Comparison of ENCODE assay signal across 29 cellular contexts in genomic region chr5:114391321-114391720, GRCh38. TPM values are rescaled to one million over a fixed set of nuclear protein-coding genes. Genes with fewer than 3 reads are reported as not detected.
A peak's percentile ranks its signal among the peaks of the same experiment; 100 is the strongest.
DNase-seq lines count a peak whose midpoint lies in the region; ATAC-seq, FAIRE-seq and TF ChIP-seq lines count a peak whose summit lies in the region.
"Had no signal": no experiment of that assay in that cellular context is flagged by ENCODE, and none has a peak within 500 bp of the region (broad histone marks: within the 10 kb centered on the region; RNA-seq: fewer than 3 reads in every experiment).

No MANE protein-coding gene starts in this region.

- no peak for FAIRE-seq in HTR-8/SVneo (lab: Jason Lieb, UNC)
- FAIRE-seq: frontal cortex had no signal

- H2AFZ ChIP-seq in GM23338 = no peak overlapping the region

- no peak for TF ChIP-seq CTCF in GM23338 (conservative IDR thresholded peaks at IDR 0.05; ENCODE audit: low read depth in 2 of 2)
- TF ChIP-seq CTCF in fibroblast of pulmonary artery (IDR thresholded peaks at IDR 0.05; ENCODE audit: low read length, missing control alignments) = no peak
- no peak for TF ChIP-seq CTCF in MCF 10A (IDR thresholded peaks at IDR 0.05; ENCODE audit: unreplicated experiment)

- POLR2A ChIA-PET in MCF 10A (lab: Yijun Ruan, JAX) = no interaction called here

- 0 out of 2 replicates have a peak overlapping the region, but pooled peaks have one; percentile 11 for H3K4me2 ChIP-seq in GM23338
- H3K4me2 ChIP-seq: BLaER1 had no signal

- H3K9me3 Mint-ChIP-seq in GM23338 (no peaks in the 10 kb centered on the region), MCF 10A (ENCODE audit: unreplicated experiment) (no peaks in the 10 kb centered on the region)
- H3K9me3 Mint-ChIP-seq: activated naive CD4-positive, alpha-beta T cell treated with anti-CD3 and anti-CD28 coated beads, Interleukin-2, amount 10 ng/mL, durations not matched to agents 7 days and 5 days; central memory CD8-positive, alpha-beta T cell had no signal

- H3K9me2 ChIP-seq in GM23338 (ENCODE audit: insufficient read depth) = no peaks in the 10 kb centered on the region

- DNase-seq in A172 (ENCODE audit: low spot score) = peak; percentile 22
- DNase-seq in GM23338 (ENCODE audit: low spot score) = no peak
- peak; percentile 10 for DNase-seq in amniotic stem cell (lab: John Stamatoyannopoulos, UW)
- DNase-seq in fibroblast of pulmonary artery (ENCODE audit: low read depth) = peak; percentile 13
- no peak for DNase-seq in MCF 10A (ENCODE audit: unreplicated experiment)
- DNase-seq in GM19238 (ENCODE audit: insufficient read length, low spot score) = no peak
- no peak for DNase-seq in HTR-8/SVneo (ENCODE audit: insufficient read length, low spot score)
- no peak for DNase-seq in RKO (ENCODE audit: low spot score)
- DNase-seq: activated CD4-positive, alpha-beta T cell treated with anti-CD3 and anti-CD28 coated beads, Interleukin-2, amount 50 U/mL, for 1 hour; activated naive CD4-positive, alpha-beta T cell treated with anti-CD3 and anti-CD28 coated beads, Interleukin-2, amount 10 ng/mL, durations not matched to agents 7 days and 5 days; Caco-2; DND-41; hypothalamus; natural killer cell; NCI-H1048; NCI-H187 treated with DMSO at 0.1 percent for 48 hours; NCI-H526 treated with DMSO at 0.1 percent for 48 hours; RPMI8226; stimulated activated CD4-positive, alpha-beta T cell treated with anti-CD3 and anti-CD28 coated beads, Interleukin-12 subunit alpha, Interleukin-12 subunit beta, amount 100 ng/mL, for 4 hours; stimulated activated CD4-positive, alpha-beta T cell treated with anti-CD3 and anti-CD28 coated beads, Interleukin-4, amount 100 ng/mL, for 4 hours; stimulated activated naive CD4-positive, alpha-beta T cell; T-helper 17 cell had no signal

- H3K27ac Mint-ChIP-seq in GM23338 (no peak overlapping the region), MCF 10A (ENCODE audit: low read depth, unreplicated experiment) (no peak overlapping the region)
- H3K27ac Mint-ChIP-seq: activated naive CD4-positive, alpha-beta T cell treated with anti-CD3 and anti-CD28 coated beads, Interleukin-2, amount 10 ng/mL, durations not matched to agents 7 days and 5 days; natural killer cell; T-helper 17 cell had no signal

- H3K27me3 Mint-ChIP-seq in GM23338 (ENCODE audit: insufficient read depth, low read depth, poor library complexity) (no peaks in the 10 kb centered on the region), MCF 10A (ENCODE audit: insufficient read depth, unreplicated experiment) (peaks cover 70% of the 10 kb centered on the region)
- H3K27me3 Mint-ChIP-seq: activated naive CD4-positive, alpha-beta T cell treated with anti-CD3 and anti-CD28 coated beads, Interleukin-2, amount 10 ng/mL, durations not matched to agents 7 days and 5 days; central memory CD8-positive, alpha-beta T cell; T-helper 17 cell had no signal

- H3K4me3 ChIP-seq in GM23338 = no peak overlapping the region
- no peak overlapping the region for H3K4me3 ChIP-seq in fibroblast of pulmonary artery (replicated peaks; ENCODE audit: low read depth, low read length)
- H3K4me3 ChIP-seq: BLaER1, SK-N-MC, vagina had no signal

- no peaks in the 10 kb centered on the region; the same call in 1 of the 2 replicates for H4K20me1 ChIP-seq in GM23338 (replicated peaks; ENCODE audit: insufficient read depth)
- H4K20me1 ChIP-seq: BLaER1 had no signal

- ATAC-seq in GM23338 = no peak
- ATAC-seq: natural killer cell, T-helper 17 cell had no signal

- H3K36me3 Mint-ChIP-seq in GM23338 (ENCODE audit: low read depth) (peaks cover 4% of the 10 kb centered on the region; the same call in 2 of the 3 replicates), MCF 10A (ENCODE audit: insufficient read depth, unreplicated experiment) (no peaks in the 10 kb centered on the region)
- H3K36me3 Mint-ChIP-seq: activated naive CD4-positive, alpha-beta T cell treated with anti-CD3 and anti-CD28 coated beads, Interleukin-2, amount 10 ng/mL, durations not matched to agents 7 days and 5 days; natural killer cell had no signal

- H3K4me1 Mint-ChIP-seq in GM23338 (peaks cover 76% of the 10 kb centered on the region), MCF 10A (ENCODE audit: insufficient read depth, unreplicated experiment) (no peaks in the 10 kb centered on the region)
- H3K4me1 Mint-ChIP-seq: activated naive CD4-positive, alpha-beta T cell treated with anti-CD3 and anti-CD28 coated beads, Interleukin-2, amount 10 ng/mL, durations not matched to agents 7 days and 5 days; central memory CD8-positive, alpha-beta T cell; natural killer cell; T-helper 17 cell had no signal

- CTCF ChIA-PET in MCF 10A (lab: Yijun Ruan, JAX) = no interaction called here

- intact Hi-C loops in MCF 10A (cut with micrococcal nuclease) = no loop called here

- H3K4me1 ChIP-seq in GM23338 (ENCODE audit: insufficient read depth) = peaks cover 55% of the 10 kb centered on the region
- H3K4me1 ChIP-seq: BLaER1, Caco-2, vagina had no signal

- H3F3A ChIP-seq in GM23338 (replicated peaks; ENCODE audit: low read depth) = no peaks in the 10 kb centered on the region

- H3K27me3 ChIP-seq in GM23338 (ENCODE audit: insufficient read depth) = no peaks in the 10 kb centered on the region
- H3K27me3 ChIP-seq: BLaER1, vagina had no signal

- no peaks in the 10 kb centered on the region for H3K36me3 ChIP-seq in GM23338 (ENCODE audit: insufficient read depth)
- H3K36me3 ChIP-seq: BLaER1, vagina had no signal

- H3K79me2 ChIP-seq in GM23338 (replicated peaks; ENCODE audit: insufficient read depth) = peaks cover 95% of the 10 kb centered on the region

- H3K4me3 Mint-ChIP-seq in GM23338 (no peak overlapping the region), MCF 10A (ENCODE audit: unreplicated experiment) (no peak overlapping the region)
- H3K4me3 Mint-ChIP-seq: activated naive CD4-positive, alpha-beta T cell treated with anti-CD3 and anti-CD28 coated beads, Interleukin-2, amount 10 ng/mL, durations not matched to agents 7 days and 5 days; central memory CD8-positive, alpha-beta T cell; natural killer cell; T-helper 17 cell had no signal

- BruUV-seq in MCF 10A (replicated peaks; lab: Mats Ljungman, UMichigan) = no TSS peak

- H3K27ac ChIP-seq in GM23338 (ENCODE audit: low read depth) = no peak overlapping the region
- H3K27ac ChIP-seq: BLaER1, SK-N-MC, vagina had no signal

TF ChIP-seq in GM23338, 12 proteins besides CTCF, POLR2A, EP300 and RAD21 (continues in another document):
- no peak for TF ChIP-seq ZNF331 (CRISPR knock-in tag; IDR thresholded peaks at IDR 0.05; ENCODE audit: low read depth)
- no peak for TF ChIP-seq REST (IDR thresholded peaks at IDR 0.05; ENCODE audit: unreplicated experiment)
- no peak for TF ChIP-seq STAT1 (IDR thresholded peaks at IDR 0.05; ENCODE audit: unreplicated experiment)
- no peak for TF ChIP-seq POLR2AphosphoS5 (IDR thresholded peaks at IDR 0.05; ENCODE audit: low read depth)
- no peak for TF ChIP-seq ZNF114 (CRISPR knock-in tag; IDR thresholded peaks at IDR 0.05)
- TF ChIP-seq NANOG (IDR thresholded peaks at IDR 0.05; ENCODE audit: borderline replicate concordance) = no peak
- TF ChIP-seq ETS1 (IDR thresholded peaks at IDR 0.05) = no peak

RNA-seq across cellular contexts. Expression of gene KCNN2, which starts 29.5 kb away (rescaled TPM):
- not detected in 2 replicates for total RNA-seq in A172 (2014; rRNA removed; shearing (Covaris generic))
- 14.7 and 24.7 TPM in 2 replicates for total RNA-seq in GM23338 (2014; rRNA removed; shearing (Covaris generic))
- 12.9 and 15.9 TPM in 2 replicates for polyA plus RNA-seq in GM23338 (2016; fragmentation: Nextera tagmentation; extraction: Ambion mirVana)
- total RNA-seq in MCF 10A (2022) = not detected in 2 replicates
- total RNA-seq: HT-29, natural killer cell, osteoblast, T-helper 17 cell had no signal

Comparison
In these comparisons a context has a peak if more than half of its experiments do, and no peak if none do; other contexts are left out.
1. DNase-seq: peak in A172 (single experiment), amniotic stem cell (single experiment) and fibroblast of pulmonary artery (single experiment); none in GM23338 (single experiment), MCF 10A (single experiment), GM19238 (single experiment), HTR-8/SVneo (single experiment) and RKO (single experiment).
2. RNA of gene KCNN2, which starts 29.5 kb away (total RNA-seq): 14.7 to 24.7 TPM in GM23338; not detected in A172 and not detected in MCF 10A; every median in the first group is over 10 times any median in the second.